Comparison of ENCODE assay signal across 1 cellular context in genomic region chr1:16155537-16156410, GRCh38.
TF ChIP-seq lines count a peak whose summit lies in the region.

TSS of gene EPHA2 (minus strand) at chr1:16156069. CDS start at chr1:16155932, 137 bp downstream.

TF ChIP-seq in PFSK-1, 5 proteins besides CTCF, POLR2A, EP300 and RAD21 (continued from another document):
- no peak for TF ChIP-seq REST (IDR thresholded peaks at IDR 0.05; ENCODE audit: insufficient read depth in 1 of 2, low read depth in 2 of 2, low read length in 2 of 2)
